19 cellular contexts compared by ENCODE assay signal in the genomic region with DNA sequence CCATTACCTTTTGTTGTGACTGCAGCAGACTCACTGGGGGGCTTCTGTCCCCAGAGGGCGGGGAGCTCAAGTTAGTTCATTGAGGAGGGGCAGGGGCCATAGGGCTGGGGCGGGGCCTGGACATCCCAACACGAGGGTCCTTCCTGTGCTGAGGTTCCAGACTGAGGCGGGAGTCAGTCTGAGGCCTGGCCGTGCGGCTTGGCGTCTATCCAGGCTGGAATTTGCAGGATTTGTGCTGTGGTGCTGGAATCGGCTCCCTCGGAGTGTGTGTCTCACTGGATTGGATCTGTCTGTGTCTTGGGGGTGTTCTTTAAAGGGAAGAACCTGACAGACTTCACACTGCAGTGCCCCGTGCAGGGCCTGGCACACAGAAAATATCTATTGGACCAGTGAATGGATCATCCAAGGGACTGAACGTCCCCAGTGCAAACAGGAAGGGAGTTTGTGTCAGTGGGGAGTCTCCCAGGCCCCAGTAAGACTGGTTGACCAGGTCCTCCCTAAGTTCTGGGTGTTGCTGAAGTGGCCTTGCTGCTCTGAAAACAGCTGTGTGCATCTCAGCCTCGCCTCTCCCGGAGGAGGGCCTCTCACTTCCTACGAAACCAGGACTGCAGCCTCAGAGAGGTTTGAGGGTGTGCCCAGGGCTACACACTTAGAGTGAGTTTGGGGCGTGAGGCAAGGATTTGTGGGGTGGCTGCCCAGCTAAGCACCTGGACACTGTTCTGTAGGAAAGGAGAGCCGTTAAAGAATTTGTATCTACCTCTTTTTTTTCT. TPM values are rescaled to one million over a fixed set of nuclear protein-coding genes. Genes with fewer than 3 reads are reported as not detected.
DNase-seq lines count a peak whose midpoint lies in the region; ATAC-seq and TF ChIP-seq lines count a peak whose summit lies in the region.
"Had no signal": no experiment of that assay in that cellular context is flagged by ENCODE, and none has a peak within 500 bp of the region (broad histone marks: within the 10 kb centered on the region; RNA-seq: fewer than 3 reads in every experiment).

No MANE protein-coding gene starts in this region.

- in situ Hi-C loops in ACHN (cut with HindIII; ENCODE audit: low pct_ligation_motif_present, low pct_unique_long_range_greater_than_20kb, low sequenced_read_pairs) = no loop called here

- peak; percentile 53 for ATAC-seq in GM18502 (IDR thresholded peaks at IDR 0.05; ENCODE audit: poor library complexity, unreplicated experiment)
- peak; percentile 41 for ATAC-seq in HG03280 (IDR thresholded peaks at IDR 0.05; ENCODE audit: unreplicated experiment)
- ATAC-seq: GM23338, T-helper 17 cell had no signal

- no peak for TF ChIP-seq CTCF in epithelial cell of esophagus (IDR thresholded peaks at IDR 0.05; ENCODE audit: insufficient read depth, low read depth, low read length, missing control alignments)
- no peak for TF ChIP-seq CTCF in retinal pigment epithelial cell (conservative IDR thresholded peaks at IDR 0.05; ENCODE audit: low read depth, low read length)

- H3K36me3 ChIP-seq in H7 (replicated peaks; ENCODE audit: control insufficient read depth, insufficient read depth, low read length) = no peaks in the 10 kb centered on the region
- H3K36me3 ChIP-seq: Peyer's patch had no signal

- DNase-seq in epithelial cell of esophagus (ENCODE audit: low read depth) = peak; percentile 16
- peak; percentile 2 for DNase-seq in retinal pigment epithelial cell (ENCODE audit: low read depth)
- DNase-seq in NCI-H2107 treated with DMSO at 0.1 percent for 48 hours (lab: John Stamatoyannopoulos, UW; ENCODE audit: unreplicated experiment) = no peak
- DNase-seq in ACHN = no peak
- DNase-seq in H7 = no peak
- no peak for DNase-seq in NCI-H1417 (lab: John Stamatoyannopoulos, UW)
- DNase-seq: activated CD8-positive, alpha-beta memory T cell treated with anti-CD3 and anti-CD28 coated beads, Interleukin-2, amount 50 U/mL, for 48 hours; activated naive CD8-positive, alpha-beta T cell treated with anti-CD3 and anti-CD28 coated beads for 36 hours; cerebellar nuclear complex; DND-41; islet precursor cell; NCI-H524 treated with DMSO at 0.1 percent for 48 hours; stimulated activated CD4-positive, alpha-beta T cell treated with anti-CD3 and anti-CD28 coated beads, Interleukin-12 subunit alpha, Interleukin-12 subunit beta, amount 100 ng/mL, for 4 hours; T-helper 17 cell had no signal

- H3K27me3 ChIP-seq in H7 (ENCODE audit: control insufficient read depth, insufficient read depth, low read length) = no peaks in the 10 kb centered on the region
- H3K27me3 ChIP-seq: Peyer's patch had no signal

- H3K4me3 ChIP-seq in epithelial cell of esophagus (ENCODE audit: low read length) (no peak overlapping the region), retinal pigment epithelial cell (ENCODE audit: low read length) (no peak overlapping the region), H7 (ENCODE audit: insufficient read depth, low read depth, low read length) (no peak overlapping the region)
- H3K4me3 ChIP-seq: GM23338, Peyer's patch had no signal

RNA-seq across cellular contexts. Expression of a gene that starts 26.1 kb away (rescaled TPM):
- not detected in 2 replicates for total RNA-seq in H7 (2014; rRNA removed; shearing (Covaris generic))
- total RNA-seq: activated naive CD8-positive, alpha-beta T cell treated with anti-CD3 and anti-CD28 coated beads for 36 hours; GM23338; Peyer's patch; subcutaneous adipose tissue; T-helper 17 cell had no signal

Comparison
In these comparisons a context has a peak if more than half of its experiments do, and no peak if none do; other contexts are left out.
1. DNase-seq: peak in epithelial cell of esophagus (single experiment) and retinal pigment epithelial cell (single experiment); none in NCI-H2107 treated with DMSO at 0.1 percent for 48 hours (single experiment), ACHN (single experiment), H7 (single experiment) and NCI-H1417 (0 of 3).